ENCODE assay signal across 18 cellular contexts in genomic region chr10:102813017-102813541, GRCh38. TPM values are rescaled to one million over a fixed set of nuclear protein-coding genes. Genes with fewer than 3 reads are reported as not detected.
DNase-seq lines count a peak whose midpoint lies in the region; ATAC-seq and TF ChIP-seq lines count a peak whose summit lies in the region.
"Had no signal": no experiment of that assay in that cellular context is flagged by ENCODE, and none has a peak within 500 bp of the region (broad histone marks: within the 10 kb centered on the region; RNA-seq: fewer than 3 reads in every experiment).

No MANE protein-coding gene starts in this region.

- POLR2A ChIA-PET in activated naive CD8-positive, alpha-beta T cell treated with anti-CD3 and anti-CD28 coated beads, Interleukin-2, amount 10 ng/mL, durations not matched to agents 7 days and 5 days (lab: Charles Lee) = interaction anchor here (0.6 to 1.6 kb wide), 4 partner anchors 13 to 98 kb away, joined by 3 to 7 read pairs (median 4); partner anchors contain the start of genes ARL3, SFXN2 and WBP1L

- H3K27ac Mint-ChIP-seq in activated naive CD4-positive, alpha-beta T cell treated with anti-CD3 and anti-CD28 coated beads, Interleukin-2, amount 50 U/mL, for 72 hours = peak overlapping the region; percentile 41 to 76
- H3K27ac Mint-ChIP-seq in activated naive CD8-positive, alpha-beta T cell treated with anti-CD3 and anti-CD28 coated beads, Interleukin-2, amount 10 ng/mL, durations not matched to agents 7 days and 5 days = peak overlapping the region; percentile 93
- H3K27ac Mint-ChIP-seq in memory B cell = peak overlapping the region; percentile 29
- H3K27ac Mint-ChIP-seq: activated CD4-positive, alpha-beta T cell treated with anti-CD3 and anti-CD28 coated beads for 36 hours; neural progenitor cell had no signal

- H3K27ac ChIP-seq in tibial artery (peak overlapping the region; percentile 90 to 96), caudate nucleus (ENCODE audit: low read depth, low read length) (no peak overlapping the region)
- H3K27ac ChIP-seq: neural progenitor cell had no signal

- H3K4me3 Mint-ChIP-seq in activated naive CD8-positive, alpha-beta T cell treated with anti-CD3 and anti-CD28 coated beads, Interleukin-2, amount 10 ng/mL, durations not matched to agents 7 days and 5 days = peak overlapping the region; percentile 70
- no peak overlapping the region for H3K4me3 Mint-ChIP-seq in memory B cell
- H3K4me3 Mint-ChIP-seq: activated CD4-positive, alpha-beta T cell treated with anti-CD3 and anti-CD28 coated beads for 36 hours; central memory CD8-positive, alpha-beta T cell; neural progenitor cell; T-cell had no signal

- no peak for DNase-seq in activated naive CD4-positive, alpha-beta T cell treated with anti-CD3 and anti-CD28 coated beads, Interleukin-2, amount 50 U/mL, for 72 hours (ENCODE audit: low spot score in 2 of 2)
- DNase-seq in activated naive CD4-positive, alpha-beta T cell treated with Interleukin-2 at 50 U/mL for 16 hours = no peak
- DNase-seq in activated naive CD8-positive, alpha-beta T cell treated with anti-CD3 and anti-CD28 coated beads, Interleukin-2, amount 10 ng/mL, durations not matched to agents 7 days and 5 days = no peak
- DNase-seq in memory B cell (ENCODE audit: low spot score in 2 of 2) = no peak
- no peak for DNase-seq in tibial artery
- no peak for DNase-seq in caudate nucleus (lab: John Stamatoyannopoulos, UW)
- no peak for DNase-seq in mucosa of descending colon
- DNase-seq: activated CD4-positive, alpha-beta T cell treated with anti-CD3 and anti-CD28 coated beads for 36 hours; activated effector memory CD4-positive, alpha-beta T cell treated with anti-CD3 and anti-CD28 coated beads, Interleukin-2, amount 50 U/mL, for 16 hours; erythroblast; hippocampal formation; NCI-H1436 treated with DMSO at 0.1 percent for 48 hours; NCI-H524 treated with DMSO at 0.1 percent for 48 hours; sigmoid colon had no signal

- H3K9me3 Mint-ChIP-seq in activated naive CD4-positive, alpha-beta T cell treated with anti-CD3 and anti-CD28 coated beads, Interleukin-2, amount 50 U/mL, for 72 hours = no peaks in the 10 kb centered on the region
- no peaks in the 10 kb centered on the region for H3K9me3 Mint-ChIP-seq in activated naive CD8-positive, alpha-beta T cell treated with anti-CD3 and anti-CD28 coated beads, Interleukin-2, amount 10 ng/mL, durations not matched to agents 7 days and 5 days
- H3K9me3 Mint-ChIP-seq in memory B cell = no peaks in the 10 kb centered on the region
- H3K9me3 Mint-ChIP-seq: central memory CD8-positive, alpha-beta T cell; neural progenitor cell; T-cell had no signal

- ATAC-seq in activated naive CD4-positive, alpha-beta T cell treated with anti-CD3 and anti-CD28 coated beads, Interleukin-2, amount 50 U/mL, for 72 hours = no peak
- ATAC-seq in activated naive CD8-positive, alpha-beta T cell treated with anti-CD3 and anti-CD28 coated beads, Interleukin-2, amount 10 ng/mL, durations not matched to agents 7 days and 5 days (ENCODE audit: low read depth) = no peak
- ATAC-seq in memory B cell (ENCODE audit: low read depth) (no peak), HG02981 (IDR thresholded peaks at IDR 0.05; ENCODE audit: unreplicated experiment) (no peak), mucosa of descending colon (no peak)
- ATAC-seq: activated CD4-positive, alpha-beta T cell treated with anti-CD3 and anti-CD28 coated beads for 36 hours had no signal

- H3K36me3 Mint-ChIP-seq in activated naive CD4-positive, alpha-beta T cell treated with anti-CD3 and anti-CD28 coated beads, Interleukin-2, amount 50 U/mL, for 72 hours = peaks cover 4 to 5% of the 10 kb centered on the region in 2 donors
- peaks cover 21% of the 10 kb centered on the region for H3K36me3 Mint-ChIP-seq in activated naive CD8-positive, alpha-beta T cell treated with anti-CD3 and anti-CD28 coated beads, Interleukin-2, amount 10 ng/mL, durations not matched to agents 7 days and 5 days
- H3K36me3 Mint-ChIP-seq in memory B cell = peaks cover 17% of the 10 kb centered on the region

- TF ChIP-seq CTCF in tibial artery (IDR thresholded peaks at IDR 0.05) (no peak), mucosa of descending colon (IDR thresholded peaks at IDR 0.05) (no peak)

- H3K4me1 Mint-ChIP-seq in activated naive CD8-positive, alpha-beta T cell treated with anti-CD3 and anti-CD28 coated beads, Interleukin-2, amount 10 ng/mL, durations not matched to agents 7 days and 5 days = peaks cover 33% of the 10 kb centered on the region
- H3K4me1 Mint-ChIP-seq in memory B cell = peaks cover 11% of the 10 kb centered on the region

- no peak overlapping the region for H3K4me3 ChIP-seq in tibial artery
- no peak overlapping the region for H3K4me3 ChIP-seq in mucosa of descending colon
- H3K4me3 ChIP-seq: neural progenitor cell, sigmoid colon had no signal

- H3K36me3 ChIP-seq in tibial artery = peaks cover 40 to 51% (median 44%) of the 10 kb centered on the region in 3 donors
- no peaks in the 10 kb centered on the region for H3K36me3 ChIP-seq in mucosa of descending colon (ENCODE audit: low read depth)
- H3K36me3 ChIP-seq: neural progenitor cell had no signal

- peaks cover 0 to 53% (median 39%) of the 10 kb centered on the region in 4 donors for H3K4me1 ChIP-seq in tibial artery
- H3K4me1 ChIP-seq in mucosa of descending colon (ENCODE audit: low read depth) = peaks cover 10% of the 10 kb centered on the region

- H3K27me3 ChIP-seq in tibial artery = no peaks in the 10 kb centered on the region
- H3K27me3 ChIP-seq: neural progenitor cell, sigmoid colon had no signal

- intact Hi-C loops in tibial artery (cut with DNase I; ENCODE audit: low total_unique reads) = no loop called here
- intact Hi-C loops in mucosa of descending colon (cut with DNase I, micrococcal nuclease) = loop anchor here in 1 of 2 donors (10.0 kb wide), 1 partner anchor 68 kb away; the partner anchor contains the start of gene WBP1L

- no peaks in the 10 kb centered on the region for H3K27me3 Mint-ChIP-seq in activated naive CD8-positive, alpha-beta T cell treated with anti-CD3 and anti-CD28 coated beads, Interleukin-2, amount 10 ng/mL, durations not matched to agents 7 days and 5 days
- no peaks in the 10 kb centered on the region for H3K27me3 Mint-ChIP-seq in memory B cell
- H3K27me3 Mint-ChIP-seq: activated CD4-positive, alpha-beta T cell treated with anti-CD3 and anti-CD28 coated beads for 36 hours; central memory CD8-positive, alpha-beta T cell; T-cell had no signal

- H3K9me3 ChIP-seq in tibial artery = no peaks in the 10 kb centered on the region
- H3K9me3 ChIP-seq in mucosa of descending colon = no peaks in the 10 kb centered on the region
- H3K9me3 ChIP-seq: sigmoid colon had no signal

RNA-seq across cellular contexts. Expression of gene CYP17A1, which starts 24.1 kb away (rescaled TPM):
- total RNA-seq in activated naive CD4-positive, alpha-beta T cell treated with anti-CD3 and anti-CD28 coated beads, Interleukin-2, amount 50 U/mL, for 72 hours = not detected
- not detected for total RNA-seq in activated naive CD8-positive, alpha-beta T cell treated with anti-CD3 and anti-CD28 coated beads, Interleukin-2, amount 10 ng/mL, durations not matched to agents 7 days and 5 days
- under 1 TPM in 1 of 3 donors, not detected in 2; 0.96 TPM for total RNA-seq in mucosa of descending colon
- total RNA-seq: activated CD4-positive, alpha-beta T cell treated with anti-CD3 and anti-CD28 coated beads for 36 hours; sigmoid colon had no signal

RNA-seq across cellular contexts. Expression of gene BORCS7, which starts 41.0 kb away (rescaled TPM):
- 1 to 10 TPM; 8.8 to 9.7 TPM for total RNA-seq in activated naive CD4-positive, alpha-beta T cell treated with anti-CD3 and anti-CD28 coated beads, Interleukin-2, amount 50 U/mL, for 72 hours
- total RNA-seq in activated naive CD8-positive, alpha-beta T cell treated with anti-CD3 and anti-CD28 coated beads, Interleukin-2, amount 10 ng/mL, durations not matched to agents 7 days and 5 days = 10 to 100 TPM; 11.2 to 12.6 TPM
- total RNA-seq in mucosa of descending colon = 10 to 100 TPM; 17.1 to 18.6 (median 18.4) TPM

RNA-seq across cellular contexts. Expression of gene AS3MT, which starts 56.2 kb away (rescaled TPM):
- total RNA-seq in activated naive CD4-positive, alpha-beta T cell treated with anti-CD3 and anti-CD28 coated beads, Interleukin-2, amount 50 U/mL, for 72 hours = not detected
- total RNA-seq in activated naive CD8-positive, alpha-beta T cell treated with anti-CD3 and anti-CD28 coated beads, Interleukin-2, amount 10 ng/mL, durations not matched to agents 7 days and 5 days = 1 to 10 TPM; 1.1 to 1.3 TPM
- 1 to 10 TPM in 1 of 3 donors, under 1 TPM in 1, not detected in 1; 0.27 to 1.6 TPM for total RNA-seq in mucosa of descending colon

Comparison
In these comparisons a context has a peak if more than half of its experiments do, and no peak if none do; other contexts are left out.
1. H3K27ac Mint-ChIP-seq: peak in every context shown above with its lines; median percentile 93 in activated naive CD8-positive, alpha-beta T cell treated with anti-CD3 and anti-CD28 coated beads, Interleukin-2, amount 10 ng/mL, durations not matched to agents 7 days and 5 days; 58 in activated naive CD4-positive, alpha-beta T cell treated with anti-CD3 and anti-CD28 coated beads, Interleukin-2, amount 50 U/mL, for 72 hours; 29 in memory B cell.